ENCODE assay signal across 23 cellular contexts in the genomic region with DNA sequence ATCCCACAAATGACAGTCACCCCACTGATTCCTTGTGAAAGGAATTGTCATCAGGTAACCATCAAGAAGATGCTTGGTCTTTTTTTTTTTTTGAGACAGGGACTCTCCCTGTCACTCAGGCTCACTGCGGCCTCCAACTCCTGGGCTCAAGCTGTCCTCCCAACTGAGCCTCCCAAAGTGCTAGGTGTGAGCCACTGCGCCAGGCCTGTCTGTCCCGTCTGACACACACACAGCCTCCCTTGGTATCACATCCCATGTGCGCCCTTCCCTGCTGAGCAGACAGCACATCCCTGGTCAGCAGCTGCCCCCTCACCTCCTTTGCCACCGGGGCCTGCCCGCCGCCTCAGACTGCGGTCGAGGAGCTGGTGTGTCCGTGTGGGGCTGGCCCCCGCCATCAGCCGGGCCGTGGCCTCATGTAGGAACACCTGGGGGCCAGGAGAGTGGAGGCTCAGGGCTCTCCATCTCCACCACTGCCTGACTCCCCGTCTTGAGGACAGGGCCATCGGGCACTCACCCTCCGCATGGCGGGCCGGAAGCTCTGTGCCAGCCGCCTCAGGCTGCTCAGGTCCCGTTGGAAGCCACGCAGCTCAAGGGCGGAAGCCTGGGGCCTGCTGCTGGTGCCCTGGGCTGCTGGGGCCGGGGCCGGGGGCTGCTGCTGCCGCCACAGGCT. TPM values are rescaled to one million over a fixed set of nuclear protein-coding genes. Genes with fewer than 3 reads are reported as not detected.
DNase-seq lines count a peak whose midpoint lies in the region; ATAC-seq and TF ChIP-seq lines count a peak whose summit lies in the region.
"Had no signal": no experiment of that assay in that cellular context is flagged by ENCODE, and none has a peak within 500 bp of the region (broad histone marks: within the 10 kb centered on the region; RNA-seq: fewer than 3 reads in every experiment).

No MANE protein-coding gene starts in this region.

- H3K9me3 ChIP-seq in esophagus muscularis mucosa, result no peaks in the 10 kb centered on the region
- H3K9me3 ChIP-seq: A549, transverse colon had no signal

- no peak overlapping the region for H3K4me3 Mint-ChIP-seq in activated CD8-positive, alpha-beta T cell treated with anti-CD3 and anti-CD28 coated beads for 36 hours
- no peak overlapping the region for H3K4me3 Mint-ChIP-seq in activated CD8-positive, alpha-beta T cell treated with anti-CD3 and anti-CD28 coated beads, Interleukin-2, amount 10 ng/mL, durations not matched to agents 7 days and 5 days
- peak overlapping the region; percentile 36 for H3K4me3 Mint-ChIP-seq in stimulated activated memory B cell treated with anti-CD40 and anti-IgM and Interleukin-4, amounts not matched to agents 10 μg/mL and 1 μg/mL and 100 μg/mL, for 72 hours

- peak overlapping the region; percentile 97 for H3K27ac ChIP-seq in RWPE1
- H3K27ac ChIP-seq in esophagus muscularis mucosa (replicated peaks in 1 of 4), result peak overlapping the region in 3 of 4 donors; percentile 44 to 83 (median 59)
- H3K27ac ChIP-seq: KMS-11, parathyroid adenoma had no signal

- CTCF ChIA-PET in activated CD8-positive, alpha-beta T cell treated with anti-CD3 and anti-CD28 coated beads for 36 hours (lab: Charles Lee), result interaction anchor here (0.5 to 8.2 kb wide), 27 partner anchors 8 to 221 kb away, joined by 3 to 104 read pairs (median 5); partner anchors contain the start of gene SREBF1
- CTCF ChIA-PET in activated CD8-positive, alpha-beta T cell treated with anti-CD3 and anti-CD28 coated beads, Interleukin-2, amount 10 ng/mL, durations not matched to agents 7 days and 5 days (lab: Charles Lee), result interaction anchor here (0.8 to 4.2 kb wide), 14 partner anchors 9 to 167 kb away, joined by 3 to 43 read pairs (median 7); partner anchors contain the start of gene SREBF1
- CTCF ChIA-PET in RWPE1 (lab: Yijun Ruan, JAX), result interaction anchor here (0.6 to 2.5 kb wide), 10 partner anchors 7 to 220 kb away, joined by 3 to 21 read pairs (median 3); no protein-coding TSS in a partner anchor

- no peak for TF ChIP-seq CTCF in activated CD8-positive, alpha-beta T cell treated with anti-CD3 and anti-CD28 coated beads for 36 hours (IDR thresholded peaks at IDR 0.05)
- TF ChIP-seq CTCF in RWPE1 (conservative IDR thresholded peaks at IDR 0.05; ENCODE audit: low read depth) (no peak), esophagus muscularis mucosa (IDR thresholded peaks at IDR 0.05) (no peak)

- H3K4me3 ChIP-seq in esophagus muscularis mucosa, result no peak overlapping the region
- H3K4me3 ChIP-seq: A549, skin epidermis, transverse colon had no signal

- H3K27me3 ChIP-seq in esophagus muscularis mucosa, result no peaks in the 10 kb centered on the region
- H3K27me3 ChIP-seq: transverse colon had no signal

- peaks cover 37% of the 10 kb centered on the region for H3K36me3 Mint-ChIP-seq in activated CD8-positive, alpha-beta T cell treated with anti-CD3 and anti-CD28 coated beads for 36 hours (ENCODE audit: low read depth)
- peaks cover 54% of the 10 kb centered on the region for H3K36me3 Mint-ChIP-seq in activated CD8-positive, alpha-beta T cell treated with anti-CD3 and anti-CD28 coated beads, Interleukin-2, amount 10 ng/mL, durations not matched to agents 7 days and 5 days (ENCODE audit: low read depth)
- H3K36me3 Mint-ChIP-seq in stimulated activated memory B cell treated with anti-CD40 and anti-IgM and Interleukin-4, amounts not matched to agents 10 μg/mL and 1 μg/mL and 100 μg/mL, for 72 hours, result peaks cover 58% of the 10 kb centered on the region

- no peak for TF ChIP-seq POLR2A in esophagus muscularis mucosa (IDR thresholded peaks at IDR 0.05; ENCODE audit: low read depth)

- POLR2A ChIA-PET in activated CD8-positive, alpha-beta T cell treated with anti-CD3 and anti-CD28 coated beads for 36 hours (lab: Charles Lee), result interaction anchor here (1.0 to 2.6 kb wide), 11 partner anchors 8 to 47 kb away, joined by 3 to 21 read pairs (median 8); partner anchors contain the start of gene SREBF1
- POLR2A ChIA-PET in activated CD8-positive, alpha-beta T cell treated with anti-CD3 and anti-CD28 coated beads, Interleukin-2, amount 10 ng/mL, durations not matched to agents 7 days and 5 days (lab: Charles Lee), result interaction anchor here (0.6 to 1.4 kb wide), 5 partner anchors 9 to 59 kb away, joined by 3 to 6 read pairs (median 3); partner anchors contain the start of gene SREBF1
- POLR2A ChIA-PET in RWPE1 (lab: Yijun Ruan, JAX; ENCODE audit: low non-redundant PET), result interaction anchor here (1.1 kb wide), 1 partner anchor 28 kb away, joined by 5 read pairs; no protein-coding TSS in a partner anchor

- H3K36me3 ChIP-seq in esophagus muscularis mucosa, result peaks cover 27 to 66% (median 54%) of the 10 kb centered on the region in 4 donors

- peaks cover 49 to 93% (median 75%) of the 10 kb centered on the region in 4 donors for H3K4me1 ChIP-seq in esophagus muscularis mucosa

- no peaks in the 10 kb centered on the region for H3K9me3 Mint-ChIP-seq in activated CD8-positive, alpha-beta T cell treated with anti-CD3 and anti-CD28 coated beads for 36 hours
- no peaks in the 10 kb centered on the region for H3K9me3 Mint-ChIP-seq in activated CD8-positive, alpha-beta T cell treated with anti-CD3 and anti-CD28 coated beads, Interleukin-2, amount 10 ng/mL, durations not matched to agents 7 days and 5 days (ENCODE audit: insufficient read depth)
- H3K9me3 Mint-ChIP-seq in stimulated activated memory B cell treated with anti-CD40 and anti-IgM and Interleukin-4, amounts not matched to agents 10 μg/mL and 1 μg/mL and 100 μg/mL, for 72 hours, result no peaks in the 10 kb centered on the region
- H3K9me3 Mint-ChIP-seq: central memory CD8-positive, alpha-beta T cell had no signal

- no peaks in the 10 kb centered on the region for H3K27me3 Mint-ChIP-seq in activated CD8-positive, alpha-beta T cell treated with anti-CD3 and anti-CD28 coated beads for 36 hours
- H3K27me3 Mint-ChIP-seq in activated CD8-positive, alpha-beta T cell treated with anti-CD3 and anti-CD28 coated beads, Interleukin-2, amount 10 ng/mL, durations not matched to agents 7 days and 5 days (ENCODE audit: low read depth), result no peaks in the 10 kb centered on the region
- no peaks in the 10 kb centered on the region for H3K27me3 Mint-ChIP-seq in stimulated activated memory B cell treated with anti-CD40 and anti-IgM and Interleukin-4, amounts not matched to agents 10 μg/mL and 1 μg/mL and 100 μg/mL, for 72 hours
- H3K27me3 Mint-ChIP-seq: central memory CD8-positive, alpha-beta T cell had no signal

- H3K4me1 Mint-ChIP-seq in activated CD8-positive, alpha-beta T cell treated with anti-CD3 and anti-CD28 coated beads for 36 hours (ENCODE audit: low read depth), result peaks cover 22% of the 10 kb centered on the region
- peaks cover 30% of the 10 kb centered on the region for H3K4me1 Mint-ChIP-seq in activated CD8-positive, alpha-beta T cell treated with anti-CD3 and anti-CD28 coated beads, Interleukin-2, amount 10 ng/mL, durations not matched to agents 7 days and 5 days (ENCODE audit: low read depth)
- H3K4me1 Mint-ChIP-seq in stimulated activated memory B cell treated with anti-CD40 and anti-IgM and Interleukin-4, amounts not matched to agents 10 μg/mL and 1 μg/mL and 100 μg/mL, for 72 hours, result peaks cover 22% of the 10 kb centered on the region

- no peak for TF ChIP-seq EP300 in esophagus muscularis mucosa (IDR thresholded peaks at IDR 0.05)

- WGBS in esophagus muscularis mucosa, result 95% methylated on average over 14 of the region's 25 CpGs

- no peak for ATAC-seq in activated CD8-positive, alpha-beta T cell treated with anti-CD3 and anti-CD28 coated beads for 36 hours
- no peak for ATAC-seq in activated CD8-positive, alpha-beta T cell treated with anti-CD3 and anti-CD28 coated beads, Interleukin-2, amount 10 ng/mL, durations not matched to agents 7 days and 5 days
- ATAC-seq in stimulated activated memory B cell treated with anti-CD40 and anti-IgM and Interleukin-4, amounts not matched to agents 10 μg/mL and 1 μg/mL and 100 μg/mL, for 72 hours, result no peak
- ATAC-seq in HG03378 (IDR thresholded peaks at IDR 0.05; ENCODE audit: unreplicated experiment), result no peak

- peak overlapping the region; percentile 75 for H3K27ac Mint-ChIP-seq in activated CD8-positive, alpha-beta T cell treated with anti-CD3 and anti-CD28 coated beads for 36 hours
- no peak overlapping the region for H3K27ac Mint-ChIP-seq in activated CD8-positive, alpha-beta T cell treated with anti-CD3 and anti-CD28 coated beads, Interleukin-2, amount 10 ng/mL, durations not matched to agents 7 days and 5 days
- H3K27ac Mint-ChIP-seq in stimulated activated memory B cell treated with anti-CD40 and anti-IgM and Interleukin-4, amounts not matched to agents 10 μg/mL and 1 μg/mL and 100 μg/mL, for 72 hours, result no peak overlapping the region

- intact Hi-C loops in activated CD8-positive, alpha-beta T cell treated with anti-CD3 and anti-CD28 coated beads for 36 hours (cut with micrococcal nuclease), result no loop called here
- intact Hi-C loops in esophagus muscularis mucosa (cut with DNase I), result loop anchor here (5.0 kb wide), 2 partner anchors 109 to 219 kb away; no protein-coding TSS in a partner anchor

- DNase-seq in activated CD8-positive, alpha-beta T cell treated with anti-CD3 and anti-CD28 coated beads for 36 hours, result peak; percentile 30
- DNase-seq in activated CD8-positive, alpha-beta T cell treated with anti-CD3 and anti-CD28 coated beads, Interleukin-2, amount 10 ng/mL, durations not matched to agents 7 days and 5 days, result no peak
- no peak for DNase-seq in RWPE1 (ENCODE audit: low spot score)
- DNase-seq in esophagus muscularis mucosa (ENCODE audit: extremely low spot score), result no peak
- no peak for DNase-seq in superior temporal gyrus (ENCODE audit: extremely low spot score)
- no peak for DNase-seq in NCI-H82 treated with DMSO at 0.1 percent for 48 hours (lab: John Stamatoyannopoulos, UW; ENCODE audit: unreplicated experiment)
- DNase-seq: activated T-cell treated with anti-CD3 and anti-CD28 coated beads, Interleukin-2, amount 50 U/mL, for 48 hours; foreskin fibroblast; GF-D8; left colon; NCI-H1092 treated with DMSO at 0.1 percent for 48 hours; NCI-H2107; PC-3; stimulated activated CD4-positive, alpha-beta T cell treated with anti-CD3 and anti-CD28 coated beads, Interleukin-4, amount 100 ng/mL, for 24 hours; stimulated activated CD8-positive, alpha-beta memory T cell treated with anti-CD3 and anti-CD28 coated beads, Interleukin-4, amount 100 ng/mL, for 48 hours; transverse colon had no signal

RNA-seq across cellular contexts. Expression of gene SREBF1, which starts 23.6 kb away (rescaled TPM):
- total RNA-seq in activated CD8-positive, alpha-beta T cell treated with anti-CD3 and anti-CD28 coated beads for 36 hours, result 100 to 1,000 TPM; 103 to 116 TPM
- 100 to 1,000 TPM; 212 to 254 TPM for total RNA-seq in activated CD8-positive, alpha-beta T cell treated with anti-CD3 and anti-CD28 coated beads, Interleukin-2, amount 10 ng/mL, durations not matched to agents 7 days and 5 days
- 10 to 100 TPM; 28.1 to 62.6 (median 39.7) TPM for total RNA-seq in esophagus muscularis mucosa
